ENCODE assay signal across 8 cellular contexts in the genomic region with DNA sequence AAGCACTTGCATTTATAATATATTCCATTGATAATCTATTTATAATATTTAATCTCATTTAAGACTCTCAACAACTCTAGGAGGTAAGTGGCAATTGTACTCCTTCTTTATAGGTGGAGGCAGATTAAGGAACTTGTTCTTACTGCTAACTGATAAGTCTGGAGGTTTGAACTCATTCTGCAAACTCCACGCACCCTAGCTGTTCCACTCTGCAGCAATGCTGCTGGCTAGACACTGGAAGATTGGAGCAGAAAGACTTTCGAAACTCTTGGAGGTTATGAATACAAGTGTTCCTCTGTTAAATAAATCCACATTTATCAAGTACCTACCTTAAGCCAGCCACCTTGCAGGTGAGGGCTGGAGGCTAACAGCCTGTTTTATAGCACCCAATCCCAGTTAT. TPM values are rescaled to one million over a fixed set of nuclear protein-coding genes. Genes with fewer than 3 reads are reported as not detected.
A peak's percentile ranks its signal among the peaks of the same experiment; 100 is the strongest.
DNase-seq lines count a peak whose midpoint lies in the region; ATAC-seq, FAIRE-seq and TF ChIP-seq lines count a peak whose summit lies in the region.

No MANE protein-coding gene starts in this region.

- no peaks in the 10 kb centered on the region for H3K27me3 Mint-ChIP-seq in activated CD4-positive, alpha-beta T cell treated with anti-CD3 and anti-CD28 coated beads for 36 hours

- no peak overlapping the region for H2BK20ac ChIP-seq in H1 (ENCODE audit: low read length)

- H4K20me1 ChIP-seq in OCI-LY3 (ENCODE audit: insufficient read depth, low read length) (peaks cover 31% of the 10 kb centered on the region), H1 (replicated peaks in 1 of 2; ENCODE audit: control insufficient read depth in 1 of 2, insufficient read depth in 2 of 2, low read length in 2 of 2) (peaks cover 7 to 8% of the 10 kb centered on the region in 2 experiments)

- H2BK15ac ChIP-seq in H1 (ENCODE audit: low read length) = no peak overlapping the region

- peak overlapping the region; percentile 99 for H3K4me3 ChIP-seq in OCI-LY3 (ENCODE audit: low read length)
- H3K4me3 ChIP-seq in H1 (ENCODE audit: extremely low read depth in 1 of 4, insufficient read depth in 2 of 4, low read depth in 3 of 4, low read length in 4 of 4) = peak overlapping the region in 2 of 4 experiments; percentile 84 to 88; a peak in 4 of 8 replicates
- H3K4me3 ChIP-seq in ovary = peak overlapping the region; percentile 77

- no peak for ATAC-seq in activated CD4-positive, alpha-beta T cell treated with anti-CD3 and anti-CD28 coated beads for 36 hours
- no peak for ATAC-seq in HG02571 (IDR thresholded peaks at IDR 0.05; ENCODE audit: unreplicated experiment)

- H3K18ac ChIP-seq in H1 (ENCODE audit: extremely low read depth, low read length) = no peak overlapping the region

- no peaks in the 10 kb centered on the region for H3K36me3 ChIP-seq in OCI-LY3 (replicated peaks; ENCODE audit: low read depth, low read length)
- no peaks in the 10 kb centered on the region for H3K36me3 ChIP-seq in H1 (ENCODE audit: control insufficient read depth in 2 of 4, insufficient read depth in 4 of 4, low read length in 3 of 4)
- H3K36me3 ChIP-seq in ovary = no peaks in the 10 kb centered on the region

- H2BK5ac ChIP-seq in H1 (ENCODE audit: low read depth, low read length) = no peak overlapping the region

- FAIRE-seq in H1 (lab: Jason Lieb, UNC) = no peak

- H4K91ac ChIP-seq in H1 (replicated peaks; ENCODE audit: insufficient read length, low read length) = no peak overlapping the region

- H3K9me3 ChIP-seq in OCI-LY3 (ENCODE audit: insufficient read depth, low read length) = no peaks in the 10 kb centered on the region
- no peaks in the 10 kb centered on the region for H3K9me3 ChIP-seq in H1 (ENCODE audit: insufficient read depth in 2 of 2, low read depth in 1 of 2, low read length in 1 of 2)
- H3K9me3 ChIP-seq in ovary = no peaks in the 10 kb centered on the region

- no peaks in the 10 kb centered on the region for H3K9me3 Mint-ChIP-seq in activated CD4-positive, alpha-beta T cell treated with anti-CD3 and anti-CD28 coated beads for 36 hours (ENCODE audit: low read depth)

- peaks cover 17% of the 10 kb centered on the region for H3K4me1 ChIP-seq in OCI-LY3 (ENCODE audit: low read length)
- H3K4me1 ChIP-seq in H1 (replicated peaks in 1 of 4; ENCODE audit: control insufficient read depth in 3 of 4, insufficient read depth in 4 of 4, low read length in 3 of 4) = peaks cover 0 to 9% (median 3%) of the 10 kb centered on the region in 4 experiments; a peak in 2 of 7 replicates
- H3K4me1 ChIP-seq in ovary (ENCODE audit: insufficient read depth) = peaks cover 6% of the 10 kb centered on the region

- WGBS in H1 (ENCODE audit: extremely low coverage in 1 of 2, insufficient coverage in 1 of 2, insufficient read length in 1 of 2, insufficient replicate concordance in 2 of 2, low coverage in 1 of 2, low lambda C conversion rate in 2 of 2, missing lambda C conversion rate in 1 of 2), 2 experiments = 92% methylated on average over 2 of the region's 2 CpGs; no CpG with 5 or more reads in 1 of the 2 experiments
- 47 to 56% (median 49%) methylated on average over 2 of the region's 2 CpGs for WGBS in ovary, 3 donors

- DNase-seq in activated CD4-positive, alpha-beta T cell treated with anti-CD3 and anti-CD28 coated beads for 36 hours = peak; percentile 16
- DNase-seq in activated CD4-positive, alpha-beta T cell treated with anti-CD3 and anti-CD28 coated beads for 1 hour = no peak
- DNase-seq in H1 (ENCODE audit: low read depth in 1 of 2, low spot score in 2 of 2) (no peak), ovary (no peak), SW 1271 (lab: John Stamatoyannopoulos, UW) (no peak), NK-92 (lab: John Stamatoyannopoulos, UW; ENCODE audit: unreplicated experiment) (no peak)

- H3K4me2 ChIP-seq in OCI-LY3 (ENCODE audit: low read length) (peak overlapping the region; percentile 98), H1 (ENCODE audit: insufficient read depth in 1 of 2, low read depth in 2 of 2, low read length in 2 of 2) (peak overlapping the region; percentile 75 to 88; a peak in 3 of 4 replicates)

- no peak overlapping the region for H4K8ac ChIP-seq in H1 (ENCODE audit: extremely low read depth, insufficient read depth, low read length)

- no peak overlapping the region; the same call in 1 of the 2 replicates for H3K27ac ChIP-seq in OCI-LY3 (ENCODE audit: low read length)
- H3K27ac ChIP-seq in H1 (ENCODE audit: low read depth, low read length) = no peak overlapping the region
- peak overlapping the region in 1 of 2 donors; percentile 91 for H3K27ac ChIP-seq in ovary

- no peak overlapping the region for H3K14ac ChIP-seq in H1 (ENCODE audit: insufficient read length)

- CTCF ChIA-PET in activated CD4-positive, alpha-beta T cell treated with anti-CD3 and anti-CD28 coated beads for 36 hours (lab: Charles Lee) = interaction anchor here (0.7 kb wide), 1 partner anchor 81 kb away, joined by 4 read pairs; no protein-coding TSS in a partner anchor
- CTCF ChIA-PET in H1 (lab: Charles Lee; ENCODE audit: partially characterized antibody) = interaction anchor here (1.0 to 1.8 kb wide), 3 partner anchors 9 to 137 kb away, joined by 4 to 9 read pairs (median 5); no protein-coding TSS in a partner anchor

- peaks cover 4% of the 10 kb centered on the region for H3K23me2 ChIP-seq in H1 (ENCODE audit: low read depth, low read length)

- H3K4ac ChIP-seq in H1 (replicated peaks; ENCODE audit: insufficient read length, low read depth, low read length) = no peak overlapping the region

- H3K9ac ChIP-seq in OCI-LY3 (ENCODE audit: low read length) (peak overlapping the region; percentile 95; the same call in 1 of the 2 replicates), H1 (replicated peaks in 1 of 4; ENCODE audit: extremely low read depth in 1 of 4, low read depth in 3 of 4, low read length in 3 of 4) (no peak overlapping the region)

- H3K23ac ChIP-seq in H1 (ENCODE audit: insufficient read length) = no peak overlapping the region

- no peak for TF ChIP-seq CTCF in OCI-LY3 (IDR thresholded peaks at IDR 0.05; ENCODE audit: low read depth, low read length)
- no peak for TF ChIP-seq CTCF in H1 (IDR thresholded peaks at IDR 0.05; ENCODE audit: control extremely low read depth in 1 of 3, insufficient read depth in 1 of 3, low read depth in 1 of 3, low read length in 3 of 3)
- TF ChIP-seq CTCF in ovary (IDR thresholded peaks at IDR 0.05) = no peak

- TF ChIP-seq EP300 in H1 (IDR thresholded peaks at IDR 0.05; ENCODE audit: borderline replicate concordance in 1 of 2, low read depth in 2 of 2, low read length in 2 of 2) = no peak
- TF ChIP-seq EP300 in ovary (IDR thresholded peaks at IDR 0.05) = no peak

- peak overlapping the region; percentile 94 for H3K4me3 Mint-ChIP-seq in activated CD4-positive, alpha-beta T cell treated with anti-CD3 and anti-CD28 coated beads for 36 hours

- POLR2A ChIA-PET in activated CD4-positive, alpha-beta T cell treated with anti-CD3 and anti-CD28 coated beads for 36 hours (lab: Charles Lee) = no interaction called here
- POLR2A ChIA-PET in H1 (lab: Charles Lee; ENCODE audit: partially characterized antibody) = interaction anchor here (0.6 to 4.6 kb wide), 6 partner anchors 8 to 906 kb away, joined by 3 to 26 read pairs (median 7); no protein-coding TSS in a partner anchor

- H3K4me1 Mint-ChIP-seq in activated CD4-positive, alpha-beta T cell treated with anti-CD3 and anti-CD28 coated beads for 36 hours = peaks cover 32% of the 10 kb centered on the region

- H3K27me3 ChIP-seq in OCI-LY3 (ENCODE audit: low read depth, low read length) (no peaks in the 10 kb centered on the region), H1 (replicated peaks in 1 of 4; ENCODE audit: control insufficient read depth in 3 of 4, extremely low read depth in 1 of 4, insufficient read depth in 3 of 4, low read length in 3 of 4) (peaks cover 0 to 3% (median 1%) of the 10 kb centered on the region in 4 experiments; a peak in 2 of 7 replicates), ovary (no peaks in the 10 kb centered on the region)

- H2AFZ ChIP-seq in OCI-LY3 (ENCODE audit: low read depth, low read length) (0 out of 2 replicates have a peak overlapping the region, but pooled peaks have one; percentile 28), H1 (ENCODE audit: low read length) (no peak overlapping the region)

- no peak overlapping the region for H3K56ac ChIP-seq in H1 (replicated peaks; ENCODE audit: insufficient read length, low read depth, low read length)

- no peak overlapping the region for H3K27ac Mint-ChIP-seq in activated CD4-positive, alpha-beta T cell treated with anti-CD3 and anti-CD28 coated beads for 36 hours

- H4K5ac ChIP-seq in H1 (ENCODE audit: insufficient read length, low read depth, low read length) = peak overlapping the region; percentile 10

- H2BK120ac ChIP-seq in H1 (replicated peaks; ENCODE audit: low read depth, low read length) = no peak overlapping the region

- intact Hi-C loops in activated CD4-positive, alpha-beta T cell treated with anti-CD3 and anti-CD28 coated beads for 36 hours (cut with DNase I, micrococcal nuclease) = loop anchor here in 1 of 2 experiments (2.0 kb wide), 2 partner anchors 113 to 1885 kb away; partner anchors contain the start of genes FAM229B and TUBE1
- intact Hi-C loops in ovary (cut with DNase I) = no loop called here

- H3K79me2 ChIP-seq in OCI-LY3 (ENCODE audit: low read length) (peaks cover 42% of the 10 kb centered on the region), H1 (ENCODE audit: control insufficient read depth in 1 of 2, insufficient read depth in 2 of 2, low read length in 2 of 2) (peaks cover 38 to 46% of the 10 kb centered on the region in 2 experiments)

- peaks cover 2% of the 10 kb centered on the region for H3K36me3 Mint-ChIP-seq in activated CD4-positive, alpha-beta T cell treated with anti-CD3 and anti-CD28 coated beads for 36 hours (ENCODE audit: low read depth)

- no peak for TF ChIP-seq POLR2A in H1 (IDR thresholded peaks at IDR 0.05; ENCODE audit: control extremely low read depth in 1 of 2, low read depth in 2 of 2, low read length in 2 of 2)
- no peak for TF ChIP-seq POLR2A in ovary (IDR thresholded peaks at IDR 0.05)

- no peak overlapping the region for H2BK12ac ChIP-seq in H1 (ENCODE audit: low read depth, low read length)

- no peaks in the 10 kb centered on the region for H3K79me1 ChIP-seq in H1 (ENCODE audit: low read depth, low read length)

- no peak overlapping the region for H2AK5ac ChIP-seq in H1 (ENCODE audit: low read depth, low read length)

- no peak for TF ChIP-seq RAD21 in H1 (IDR thresholded peaks at IDR 0.05 in 1 of 2, conservative IDR thresholded peaks at IDR 0.05 in 1 of 2; ENCODE audit: low read depth in 2 of 2, low read length in 2 of 2)

RNA-seq across cellular contexts. Expression of gene HDAC2, which starts 0.8 kb away (rescaled TPM):
- 100 to 1,000 TPM in 1 of 2 experiments, 10 to 100 TPM in 1; 96.0 to 101 TPM for total RNA-seq in activated CD4-positive, alpha-beta T cell treated with anti-CD3 and anti-CD28 coated beads for 36 hours
- 374 and 383 TPM in 2 replicates for total RNA-seq in H1 (2021; fragmentation: NEBNext Ultra II Directional; extraction: Animal tissue kit (Norgen Biotek cat#: 25700))
- polyA plus RNA-seq in H1 (2011; rRNA removed) (205 and 323 TPM in 2 replicates), ovary (100 to 1,000 TPM in 1 of 2 donors, 10 to 100 TPM in 1; 76.9 to 100 TPM)
- polyA plus RNA-seq in H1 (2011; cell fraction: cytosol; rRNA removed) = 336 TPM
- 78.7 TPM for polyA plus RNA-seq in H1 (2011; cell fraction: nucleus; rRNA removed)
- polyA plus RNA-seq in H1 (2012, experiment 1 of 2) = 318 to 528 TPM (median 371 TPM) in 4 replicates
- polyA plus RNA-seq in H1 (2012, experiment 2 of 2) = 43.0 TPM
- polyA plus RNA-seq in H1 (2013, experiment 1 of 2) = 212 TPM
- polyA plus RNA-seq in H1 (2013, experiment 2 of 2) = 212 TPM
- polyA minus RNA-seq in H1 (2011; rRNA and poly(A)+ RNA removed) = 397 and 555 TPM in 2 replicates
- polyA minus RNA-seq in H1 (2011; cell fraction: cytosol; rRNA and poly(A)+ RNA removed) = 401 TPM
- 220 TPM for polyA minus RNA-seq in H1 (2011; cell fraction: nucleus; rRNA and poly(A)+ RNA removed)
- total RNA-seq in ovary = 10 to 100 TPM; 58.7 to 90.6 (median 80.3) TPM
